8 cellular contexts compared by ENCODE assay signal in genomic region chr2:214808961-214809750, GRCh38. TPM values are rescaled to one million over a fixed set of nuclear protein-coding genes. Genes with fewer than 3 reads are reported as not detected.
DNase-seq lines count a peak whose midpoint lies in the region; ATAC-seq and TF ChIP-seq lines count a peak whose summit lies in the region.

TSS of gene BARD1 (minus strand) at chr2:214809683. CDS start at chr2:214809569, 114 bp downstream.

- TF ChIP-seq CTCF in CD8-positive, alpha-beta T cell (IDR thresholded peaks at IDR 0.05) = no peak
- TF ChIP-seq CTCF in PC-3 (conservative IDR thresholded peaks at IDR 0.05; ENCODE audit: low read depth, low read length) (no peak), fibroblast of villous mesenchyme (IDR thresholded peaks at IDR 0.05; ENCODE audit: insufficient read depth, low read depth, low read length) (no peak), neutrophil (IDR thresholded peaks at IDR 0.05) (no peak), testis (IDR thresholded peaks at IDR 0.05) (no peak)

- DNase-seq in CD8-positive, alpha-beta T cell = peak in 5 of 7 experiments; percentile 30 to 71 (median 54)
- DNase-seq in PC-3 (peak; percentile 56), activated gamma-delta T cell (lab: John Stamatoyannopoulos, UW) (peak; percentile 52), fibroblast of villous mesenchyme (ENCODE audit: low read depth) (peak; percentile 54), testis (peak; percentile 53)

- peaks cover 27% of the 10 kb centered on the region for H4K20me1 ChIP-seq in PC-3 (ENCODE audit: low read length)

- POLR2A ChIA-PET in CD8-positive, alpha-beta T cell (lab: Charles Lee) = interaction anchor here (0.5 to 2.5 kb wide), 6 partner anchors 12 to 1525 kb away, joined by 3 to 7 read pairs (median 3); partner anchors contain the start of genes MREG and SPAG16
- POLR2A ChIA-PET in PC-3 (lab: Charles Lee; ENCODE audit: unreplicated experiment) = interaction anchor here (0.6 kb wide), 1 partner anchor 880 kb away, joined by 28 read pairs; no protein-coding TSS in a partner anchor

- H3K4me2 ChIP-seq in PC-3 (ENCODE audit: low read length) = peak within 1 kb of the TSS; percentile 90

- H2AFZ ChIP-seq in PC-3 (ENCODE audit: low read length) = peak within 1 kb of the TSS; percentile 99

- H3F3A ChIP-seq in PC-3 (ENCODE audit: low read length, unreplicated experiment) = no peaks in the 10 kb centered on the region

- no peak for TF ChIP-seq POLR2A in testis (IDR thresholded peaks at IDR 0.05)

- 1% methylated on average over 24 to 76 of the region's 76 CpGs for WGBS in testis, 2 donors

- H3K27ac ChIP-seq in CD8-positive, alpha-beta T cell (ENCODE audit: low read depth, low read length) = peak within 1 kb of the TSS; percentile 50
- H3K27ac ChIP-seq in PC-3 (ENCODE audit: low read length) (peak within 1 kb of the TSS; percentile 79), neutrophil (peak within 1 kb of the TSS; percentile 80), testis (peak within 1 kb of the TSS; percentile 88 to 97)

- no peaks in the 10 kb centered on the region for H3K27me3 ChIP-seq in CD8-positive, alpha-beta T cell (ENCODE audit: insufficient read depth, low read length)
- H3K27me3 ChIP-seq in PC-3 (ENCODE audit: low read length) (no peaks in the 10 kb centered on the region), neutrophil (peaks cover 11% of the 10 kb centered on the region), testis (no peaks in the 10 kb centered on the region)

- peaks cover 52% of the 10 kb centered on the region for H3K79me2 ChIP-seq in PC-3 (ENCODE audit: low read length)

- H3K27me3 Mint-ChIP-seq in CD8-positive, alpha-beta T cell (ENCODE audit: low read depth) = no peaks in the 10 kb centered on the region

- H3K9me2 ChIP-seq in PC-3 (replicated peaks; ENCODE audit: low read length) = no peaks in the 10 kb centered on the region

- peak within 1 kb of the TSS; percentile 95 for H3K9ac ChIP-seq in PC-3 (ENCODE audit: low read length)

- H3K4me3 Mint-ChIP-seq in CD8-positive, alpha-beta T cell = peak within 1 kb of the TSS; percentile 99

- H3K9me3 Mint-ChIP-seq in CD8-positive, alpha-beta T cell = no peaks in the 10 kb centered on the region

- CTCF ChIA-PET in CD8-positive, alpha-beta T cell (lab: Charles Lee) = interaction anchor here (1.5 kb wide), 1 partner anchor 1301 kb away, joined by 3 read pairs; no protein-coding TSS in a partner anchor
- CTCF ChIA-PET in PC-3 (lab: Charles Lee) = interaction anchor here (0.5 to 0.7 kb wide), 2 partner anchors 22 to 1205 kb away, joined by 3 to 5 read pairs; no protein-coding TSS in a partner anchor

- BruUV-seq in PC-3 (replicated peaks; lab: Mats Ljungman, UMichigan) = TSS peak; percentile 40

- H3K36me3 ChIP-seq in CD8-positive, alpha-beta T cell (ENCODE audit: insufficient read depth, low read length) = no peaks in the 10 kb centered on the region
- no peaks in the 10 kb centered on the region for H3K36me3 ChIP-seq in PC-3 (ENCODE audit: low read depth, low read length)
- no peaks in the 10 kb centered on the region for H3K36me3 ChIP-seq in neutrophil
- no peaks in the 10 kb centered on the region for H3K36me3 ChIP-seq in testis (ENCODE audit: low read depth, missing control alignments)

- H3K9me3 ChIP-seq in CD8-positive, alpha-beta T cell (ENCODE audit: low read length) = no peaks in the 10 kb centered on the region
- no peaks in the 10 kb centered on the region for H3K9me3 ChIP-seq in PC-3 (ENCODE audit: low read length)
- no peaks in the 10 kb centered on the region for H3K9me3 ChIP-seq in neutrophil
- no peaks in the 10 kb centered on the region for H3K9me3 ChIP-seq in testis

- H3K27ac Mint-ChIP-seq in CD8-positive, alpha-beta T cell = peak within 1 kb of the TSS; percentile 87

- peaks cover 10% of the 10 kb centered on the region for H3K36me3 Mint-ChIP-seq in CD8-positive, alpha-beta T cell

- H3K4me1 ChIP-seq in CD8-positive, alpha-beta T cell (ENCODE audit: insufficient read depth, low read length) = peaks cover 17% of the 10 kb centered on the region
- H3K4me1 ChIP-seq in PC-3 (ENCODE audit: insufficient read depth, low read length) (peaks cover 28% of the 10 kb centered on the region), neutrophil (ENCODE audit: control insufficient read depth in 1 of 2, insufficient read depth in 1 of 2, low read depth in 1 of 2, low read length in 1 of 2) (peaks cover 28 to 29% of the 10 kb centered on the region in 2 experiments), testis (peaks cover 6% of the 10 kb centered on the region)

- peak within 1 kb of the TSS; percentile 88 for H3K4me3 ChIP-seq in CD8-positive, alpha-beta T cell (ENCODE audit: low read depth, low read length)
- H3K4me3 ChIP-seq in PC-3 (ENCODE audit: low read length) = peak within 1 kb of the TSS; percentile 81
- peak within 1 kb of the TSS; percentile 85 for H3K4me3 ChIP-seq in fibroblast of villous mesenchyme (ENCODE audit: low read depth, low read length)
- H3K4me3 ChIP-seq in neutrophil (ENCODE audit: low read depth in 1 of 2, low read length in 1 of 2) = peak within 1 kb of the TSS; percentile 95 to 97
- peak within 1 kb of the TSS; percentile 79 to 91 for H3K4me3 ChIP-seq in testis

- ATAC-seq in CD8-positive, alpha-beta T cell = peak; percentile 41
- peak; percentile 20 for ATAC-seq in GM19372 (IDR thresholded peaks at IDR 0.05; ENCODE audit: low read depth, unreplicated experiment)
- peak; percentile 13 for ATAC-seq in HG03469 (IDR thresholded peaks at IDR 0.05; ENCODE audit: unreplicated experiment)
- peak; percentile 42 for ATAC-seq in PC-3

- intact Hi-C loops in CD8-positive, alpha-beta T cell (cut with DNase I, micrococcal nuclease) = loop anchor here (1.0 to 10.0 kb wide), 7 partner anchors 503 to 1690 kb away; partner anchors contain the start of genes IKZF2 (in 2 of the 2), SPAG16 (in 2 of the 2), ATIC (in 1 of the 2) and MREG (in 1 of the 2)
- intact Hi-C loops in PC-3 (cut with micrococcal nuclease) = loop anchor here (5.0 kb wide), 3 partner anchors 117 to 732 kb away; no protein-coding TSS in a partner anchor
- intact Hi-C loops in testis (cut with DNase I; ENCODE audit: low total_unique reads) = no loop called here

- H3K4me1 Mint-ChIP-seq in CD8-positive, alpha-beta T cell (ENCODE audit: low read depth) = peaks cover 33% of the 10 kb centered on the region

RNA-seq across cellular contexts. Expression of gene BARD1, which starts in this region (rescaled TPM):
- total RNA-seq in CD8-positive, alpha-beta T cell = 1 to 10 TPM; 3.4 to 4.0 TPM
- total RNA-seq in PC-3 (2014; rRNA removed) = 20.0 and 30.5 TPM in 2 replicates
- total RNA-seq in fibroblast of villous mesenchyme = 25.8 and 41.0 TPM in 2 replicates
- 10 to 100 TPM; 21.6 to 25.4 TPM for total RNA-seq in testis
- polyA plus RNA-seq in testis (ENCODE audit: insufficient read depth, low read depth, low replicate concordance) = 10.9 TPM

Comparison
In these comparisons a context has a peak if more than half of its experiments do, and no peak if none do; other contexts are left out.
1. Peak in every context shown above with its lines: DNase-seq, ATAC-seq, H3K4me3 ChIP-seq and H3K27ac ChIP-seq.